In the genomic region with DNA sequence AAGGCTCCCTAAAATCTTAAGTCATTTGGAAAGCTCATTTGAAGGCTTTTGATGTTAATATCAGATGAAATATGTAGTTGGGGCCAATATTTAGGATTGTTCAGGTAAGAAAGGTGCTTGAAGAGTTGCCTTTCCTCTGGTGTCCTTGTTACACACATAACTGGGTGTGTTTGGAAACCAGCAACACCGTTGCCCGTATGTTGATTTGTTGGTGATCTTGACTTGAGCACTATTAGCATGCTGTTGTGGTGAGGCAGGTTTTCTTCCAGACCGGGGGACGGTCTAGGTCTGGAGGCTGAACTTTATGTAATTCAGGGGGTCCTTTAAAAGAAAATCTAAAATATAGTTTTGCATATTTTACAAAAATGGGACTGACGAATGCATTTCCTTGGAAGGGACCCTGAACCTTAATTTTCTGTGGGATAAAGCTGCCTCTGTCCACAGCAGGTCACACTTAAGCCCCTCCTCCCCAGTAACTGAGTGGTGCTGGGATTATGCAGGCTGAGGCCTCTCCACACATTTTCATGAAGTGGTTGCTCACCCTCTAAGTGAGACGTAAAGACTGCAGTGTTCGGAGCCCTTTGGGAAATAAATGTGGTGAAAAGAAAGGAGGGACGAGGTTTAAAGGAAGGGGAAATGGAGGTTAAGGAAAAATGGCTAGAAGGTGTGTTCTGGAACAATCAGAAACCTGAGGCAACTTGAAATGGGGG, we compare ENCODE assay signal across 9 cellular contexts. TPM values are rescaled to one million over a fixed set of nuclear protein-coding genes. Genes with fewer than 3 reads are reported as not detected.
A peak's percentile ranks its signal among the peaks of the same experiment; 100 is the strongest.
DNase-seq lines count a peak whose midpoint lies in the region; ATAC-seq and TF ChIP-seq lines count a peak whose summit lies in the region.
"Had no signal": no experiment of that assay in that cellular context is flagged by ENCODE, and none has a peak within 500 bp of the region (broad histone marks: within the 10 kb centered on the region; RNA-seq: fewer than 3 reads in every experiment).

No MANE protein-coding gene starts in this region.

- H3K4me3 Mint-ChIP-seq in chondrocyte (ENCODE audit: unreplicated experiment) = no peak overlapping the region

- peaks cover 12% of the 10 kb centered on the region for H3K36me3 Mint-ChIP-seq in chondrocyte (ENCODE audit: low read depth)

- H4K20me1 ChIP-seq in KMS-11 (ENCODE audit: insufficient read depth) = peaks cover 28% of the 10 kb centered on the region

- DNase-seq in AG04450 (ENCODE audit: low read depth, low spot score) (no peak), chondrocyte (ENCODE audit: low spot score) (peak; percentile 1), DMS 273 treated with DMSO at 0.1 percent for 48 hours (lab: John Stamatoyannopoulos, UW) (no peak)
- DNase-seq in activated naive CD4-positive, alpha-beta T cell treated with Interleukin-2 at 50 U/mL for 16 hours = no peak

- CTCF ChIA-PET in AG04450 (lab: Charles Lee) = no interaction called here

- H3K9me3 ChIP-seq in AG04450 (ENCODE audit: control insufficient read depth, insufficient read depth, low read length) (no peaks in the 10 kb centered on the region), mononuclear cell (ENCODE audit: low read depth, low read length) (no peaks in the 10 kb centered on the region)
- H3K9me3 ChIP-seq: mucosa of descending colon had no signal

- no peak overlapping the region for H2AFZ ChIP-seq in KMS-11 (ENCODE audit: low read depth)

- H3K4me1 Mint-ChIP-seq in chondrocyte (ENCODE audit: low read depth) = peaks cover 32% of the 10 kb centered on the region

- POLR2A ChIA-PET in AG04450 (lab: Yijun Ruan, JAX) = no interaction called here

- H3K4me2 ChIP-seq in KMS-11 = peak overlapping the region; percentile 87

- no peak overlapping the region for H3K27ac ChIP-seq in AG04450 (ENCODE audit: low read depth, low read length)
- peak overlapping the region; percentile 60; the same call in 1 of the 2 replicates for H3K27ac ChIP-seq in KMS-11

- peaks cover 6% of the 10 kb centered on the region; the same call in 1 of the 2 replicates for H3K36me3 ChIP-seq in KMS-11 (ENCODE audit: insufficient read depth)

- H3K27me3 Mint-ChIP-seq in chondrocyte (ENCODE audit: low read depth) = no peaks in the 10 kb centered on the region

- no peaks in the 10 kb centered on the region for H3K27me3 ChIP-seq in AG04450 (ENCODE audit: control insufficient read depth, insufficient read depth, low read length)
- H3K27me3 ChIP-seq in KMS-11 (ENCODE audit: insufficient read depth, low read depth) = no peaks in the 10 kb centered on the region
- no peaks in the 10 kb centered on the region for H3K27me3 ChIP-seq in mononuclear cell (ENCODE audit: insufficient read depth, low read length)

- H3K4me3 ChIP-seq in AG04450 (ENCODE audit: low read depth, low read length) = peak overlapping the region; percentile 79
- H3K4me3 ChIP-seq in KMS-11 (IDR thresholded peaks at IDR 0.05; ENCODE audit: insufficient read depth, low read depth, low read length) = no peak overlapping the region
- peak overlapping the region; percentile 73 for H3K4me3 ChIP-seq in mononuclear cell (ENCODE audit: low read length)

- H3K9me3 Mint-ChIP-seq in chondrocyte (ENCODE audit: low read depth) = no peaks in the 10 kb centered on the region

- H3K27ac Mint-ChIP-seq in chondrocyte (ENCODE audit: unreplicated experiment) = no peak overlapping the region

- H3K4me1 ChIP-seq in KMS-11 (ENCODE audit: low read depth, poor library complexity, severe bottlenecking) (peaks cover 32% of the 10 kb centered on the region), mononuclear cell (ENCODE audit: insufficient read depth, low read length) (peaks cover 42% of the 10 kb centered on the region)

- H3K79me2 ChIP-seq in KMS-11 (ENCODE audit: insufficient read depth, low read depth) = peaks cover 64% of the 10 kb centered on the region

- no peak for ATAC-seq in GM18520 (IDR thresholded peaks at IDR 0.05; ENCODE audit: unreplicated experiment)
- ATAC-seq in GM21447 (IDR thresholded peaks at IDR 0.05; ENCODE audit: unreplicated experiment) = no peak

- peak overlapping the region; percentile 89; the same call in 1 of the 2 replicates for H3K9ac ChIP-seq in KMS-11

- TF ChIP-seq CTCF in AG04450 (IDR thresholded peaks at IDR 0.05; ENCODE audit: low read depth, low read length) = no peak
- TF ChIP-seq CTCF in KMS-11 (conservative IDR thresholded peaks at IDR 0.05; ENCODE audit: low read depth, low read length) = no peak
- no peak for TF ChIP-seq CTCF in chondrocyte (IDR thresholded peaks at IDR 0.05)

RNA-seq across cellular contexts. Expression of gene YWHAH, which starts 1.8 kb away (rescaled TPM):
- polyA plus RNA-seq in AG04450 (2011; rRNA removed) = 94.9 and 118 TPM in 2 replicates
- polyA minus RNA-seq in AG04450 (2011; rRNA and poly(A)+ RNA removed) = 50.4 and 51.4 TPM in 2 replicates
- total RNA-seq in chondrocyte (179 to 223 TPM (median 218 TPM) in 3 replicates), mononuclear cell (73.8 TPM)
